1 cellular context compared by ENCODE assay signal in the genomic region with DNA sequence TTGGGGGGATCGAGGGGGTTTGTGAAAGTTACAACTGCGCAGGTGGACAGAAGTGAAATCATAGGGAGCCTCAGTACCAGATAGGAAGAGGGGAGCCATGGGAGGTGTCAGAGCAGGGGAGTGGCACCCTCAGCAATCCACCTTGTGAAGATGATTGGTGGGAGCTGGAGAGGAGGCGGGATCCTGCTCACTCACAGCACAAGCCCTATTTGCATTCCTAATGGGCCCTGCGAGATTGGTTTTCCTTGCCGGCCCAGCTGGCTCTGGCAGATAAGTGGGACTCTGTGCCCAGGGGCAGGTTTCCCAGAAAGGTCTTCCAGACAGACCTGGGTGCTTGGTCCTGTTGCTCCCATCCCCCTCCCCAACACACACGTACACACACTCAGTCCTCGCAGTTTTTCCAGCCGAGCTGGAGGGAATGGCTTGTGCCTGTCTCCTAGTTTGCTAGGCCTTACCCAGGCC.
TF ChIP-seq lines count a peak whose summit lies in the region.

No MANE protein-coding gene starts in this region.

TF ChIP-seq in A549, 52 proteins besides CTCF, POLR2A, EP300 and RAD21:
- TF ChIP-seq ELK1 (IDR thresholded peaks at IDR 0.05; ENCODE audit: low read depth, low read length) (no peak), HEYL (CRISPR knock-in tag; IDR thresholded peaks at IDR 0.05) (no peak), PHF8 (IDR thresholded peaks at IDR 0.05; ENCODE audit: borderline replicate concordance, low read depth) (no peak), CHD4 (IDR thresholded peaks at IDR 0.05; ENCODE audit: borderline replicate concordance) (no peak), HDAC2 (IDR thresholded peaks at IDR 0.05) (no peak), ZC3H11A (IDR thresholded peaks at IDR 0.05) (no peak)
